8 cellular contexts compared by ENCODE assay signal in genomic region chr22:46355369-46355995, GRCh38. TPM values are rescaled to one million over a fixed set of nuclear protein-coding genes. Genes with fewer than 3 reads are reported as not detected.
DNase-seq lines count a peak whose midpoint lies in the region; ATAC-seq and TF ChIP-seq lines count a peak whose summit lies in the region.

No MANE protein-coding gene starts in this region.

- H3K36me3 Mint-ChIP-seq in nephron (ENCODE audit: low read depth) = peaks cover 46% of the 10 kb centered on the region

- H3K9me3 ChIP-seq in esophagus muscularis mucosa (no peaks in the 10 kb centered on the region), suprapubic skin (no peaks in the 10 kb centered on the region)

- H3K4me3 Mint-ChIP-seq in nephron = no peak overlapping the region

- peak; percentile 55 to 75 (median 58) for TF ChIP-seq CTCF in esophagus muscularis mucosa (IDR thresholded peaks at IDR 0.05)
- peak; percentile 71 to 82 (median 81) for TF ChIP-seq CTCF in nephron (IDR thresholded peaks at IDR 0.05; ENCODE audit: unreplicated experiment in 3 of 3)
- TF ChIP-seq CTCF in suprapubic skin (IDR thresholded peaks at IDR 0.05) = peak; percentile 34 to 75

- H3K27ac ChIP-seq in esophagus muscularis mucosa (replicated peaks in 1 of 4) = no peak overlapping the region
- H3K27ac ChIP-seq in suprapubic skin = no peak overlapping the region

- H3K4me3 ChIP-seq in esophagus muscularis mucosa = no peak overlapping the region
- no peak overlapping the region for H3K4me3 ChIP-seq in suprapubic skin

- no peak for ATAC-seq in HG02840 (IDR thresholded peaks at IDR 0.05; ENCODE audit: low FRiP score, unreplicated experiment)

- intact Hi-C loops in esophagus muscularis mucosa (cut with DNase I) = no loop called here

- no peaks in the 10 kb centered on the region for H3K9me3 Mint-ChIP-seq in nephron

- peaks cover 46 to 82% (median 75%) of the 10 kb centered on the region in 4 donors for H3K36me3 ChIP-seq in esophagus muscularis mucosa
- peaks cover 83% of the 10 kb centered on the region for H3K36me3 ChIP-seq in suprapubic skin

- 74% methylated on average over 9 of the region's 22 CpGs for WGBS in esophagus muscularis mucosa
- 40% methylated on average over 11 of the region's 22 CpGs for WGBS in suprapubic skin

- H3K27me3 ChIP-seq in esophagus muscularis mucosa (no peaks in the 10 kb centered on the region), suprapubic skin (no peaks in the 10 kb centered on the region)

- no peak overlapping the region for H3K27ac Mint-ChIP-seq in nephron

- no peak for TF ChIP-seq EP300 in esophagus muscularis mucosa (IDR thresholded peaks at IDR 0.05)
- TF ChIP-seq EP300 in suprapubic skin (IDR thresholded peaks at IDR 0.05) = no peak

- peak; percentile 62 for DNase-seq in activated gamma-delta T cell treated with Interleukin-2 at 50 U/mL for 16 hours
- DNase-seq in activated gamma-delta T cell (lab: John Stamatoyannopoulos, UW) = no peak
- DNase-seq in NOMO-1 treated with DMSO at 0.1 percent for 48 hours (lab: John Stamatoyannopoulos, UW; ENCODE audit: unreplicated experiment) = peak; percentile 41
- peak; percentile 55 for DNase-seq in activated T-cell treated with anti-CD3 and anti-CD28 coated beads for 4 hours
- no peak for DNase-seq in esophagus muscularis mucosa (ENCODE audit: extremely low spot score)
- DNase-seq in suprapubic skin (ENCODE audit: low spot score in 2 of 2) = no peak

- H3K27me3 Mint-ChIP-seq in nephron (ENCODE audit: low read depth) = no peaks in the 10 kb centered on the region

- peaks cover 4% of the 10 kb centered on the region for H3K4me1 Mint-ChIP-seq in nephron

- TF ChIP-seq POLR2A in esophagus muscularis mucosa (IDR thresholded peaks at IDR 0.05; ENCODE audit: low read depth) = no peak
- no peak for TF ChIP-seq POLR2A in suprapubic skin (IDR thresholded peaks at IDR 0.05)

- H3K4me1 ChIP-seq in esophagus muscularis mucosa (peaks cover 0 to 23% (median 6%) of the 10 kb centered on the region in 4 donors), suprapubic skin (peaks cover 36% of the 10 kb centered on the region)

RNA-seq across cellular contexts. Expression of gene TRMU, which starts 20.0 kb away (rescaled TPM):
- total RNA-seq in esophagus muscularis mucosa (10 to 100 TPM; 18.1 to 23.6 (median 20.6) TPM), suprapubic skin (100 to 1,000 TPM in 1 of 4 donors, 10 to 100 TPM in 3; 28.3 to 109 (median 40.9) TPM)

RNA-seq across cellular contexts. Expression of gene GTSE1, which starts 58.8 kb away (rescaled TPM):
- total RNA-seq in esophagus muscularis mucosa = 1 to 10 TPM in 1 of 4 donors, not detected in 3; 1.0 TPM
- 1 to 10 TPM in 3 of 4 donors, under 1 TPM in 1; 0.76 to 2.2 (median 1.8) TPM for total RNA-seq in suprapubic skin

Comparison
In these comparisons a context has a peak if more than half of its experiments do, and no peak if none do; other contexts are left out.
1. DNase-seq: peak in activated gamma-delta T cell treated with Interleukin-2 at 50 U/mL for 16 hours (single experiment), NOMO-1 treated with DMSO at 0.1 percent for 48 hours (single experiment) and activated T-cell treated with anti-CD3 and anti-CD28 coated beads for 4 hours (single experiment); none in activated gamma-delta T cell (single experiment), esophagus muscularis mucosa (single experiment) and suprapubic skin (0 of 2).
2. Peak in every context shown above with its lines, with median percentiles within 50 percentile points of each other: CTCF ChIP-seq.